13 cellular contexts compared by ENCODE assay signal in genomic region chr2:231663458-231664290, GRCh38. TPM values are rescaled to one million over a fixed set of nuclear protein-coding genes. Genes with fewer than 3 reads are reported as not detected.
DNase-seq lines count a peak whose midpoint lies in the region; ATAC-seq and TF ChIP-seq lines count a peak whose summit lies in the region.
"Had no signal": no experiment of that assay in that cellular context is flagged by ENCODE, and none has a peak within 500 bp of the region (broad histone marks: within the 10 kb centered on the region; RNA-seq: fewer than 3 reads in every experiment).

No MANE protein-coding gene starts in this region.

- 95% methylated on average over 28 of the region's 28 CpGs for WGBS in heart right ventricle, 2 donors

- H3K27ac ChIP-seq in heart right ventricle = peak overlapping the region in 9 of 10 donors; percentile 8 to 100 (median 98)
- peak overlapping the region; percentile 17 for H3K27ac ChIP-seq in muscle layer of colon (ENCODE audit: low read depth, low read length)
- H3K27ac ChIP-seq in uterus = peak overlapping the region; percentile 96 to 99
- H3K27ac ChIP-seq: GM23248, SJCRH30 had no signal

- H3K36me3 ChIP-seq in heart right ventricle = no peaks in the 10 kb centered on the region
- no peaks in the 10 kb centered on the region for H3K36me3 ChIP-seq in muscle layer of colon (ENCODE audit: insufficient read depth, low read length)
- H3K36me3 ChIP-seq in uterus = no peaks in the 10 kb centered on the region
- H3K36me3 ChIP-seq: SJCRH30 had no signal

- TF ChIP-seq POLR2A in uterus (IDR thresholded peaks at IDR 0.05) = no peak

- H3K4me3 ChIP-seq in heart right ventricle = no peak overlapping the region
- H3K4me3 ChIP-seq in muscle layer of colon (ENCODE audit: low read depth in 1 of 2, low read length in 2 of 2) = peak overlapping the region in 1 of 2 donors; percentile 52
- H3K4me3 ChIP-seq in uterus = no peak overlapping the region
- H3K4me3 ChIP-seq: SJCRH30 had no signal

- H3K27me3 Mint-ChIP-seq in activated T-helper 17 cell treated with anti-CD3 and anti-CD28 coated beads, Interleukin-2, amount 50 U/mL, for 72 hours = no peaks in the 10 kb centered on the region

- peak overlapping the region; percentile 85 for H3K27ac Mint-ChIP-seq in activated T-helper 17 cell treated with anti-CD3 and anti-CD28 coated beads, Interleukin-2, amount 50 U/mL, for 72 hours

- ATAC-seq in heart right ventricle (no peak), left cardiac atrium (no peak), HG03175 (IDR thresholded peaks at IDR 0.05; ENCODE audit: unreplicated experiment) (no peak), HG02840 (IDR thresholded peaks at IDR 0.05; ENCODE audit: low FRiP score, unreplicated experiment) (no peak), GM18502 (IDR thresholded peaks at IDR 0.05; ENCODE audit: poor library complexity, unreplicated experiment) (no peak)
- no peak for ATAC-seq in activated T-helper 17 cell treated with anti-CD3 and anti-CD28 coated beads, Interleukin-2, amount 50 U/mL, for 72 hours (replicated peaks)
- ATAC-seq: right cardiac atrium had no signal

- peak overlapping the region; percentile 67 for H3K4me3 Mint-ChIP-seq in activated T-helper 17 cell treated with anti-CD3 and anti-CD28 coated beads, Interleukin-2, amount 50 U/mL, for 72 hours

- no peaks in the 10 kb centered on the region for H3K9me3 Mint-ChIP-seq in activated T-helper 17 cell treated with anti-CD3 and anti-CD28 coated beads, Interleukin-2, amount 50 U/mL, for 72 hours

- no peaks in the 10 kb centered on the region for H3K9me3 ChIP-seq in heart right ventricle
- H3K9me3 ChIP-seq in muscle layer of colon (ENCODE audit: low read length) = no peaks in the 10 kb centered on the region
- no peaks in the 10 kb centered on the region for H3K9me3 ChIP-seq in uterus
- H3K9me3 ChIP-seq: SJCRH30 had no signal

- peaks cover 16 to 48% (median 30%) of the 10 kb centered on the region in 9 donors for H3K4me1 ChIP-seq in heart right ventricle
- peaks cover 35% of the 10 kb centered on the region for H3K4me1 ChIP-seq in muscle layer of colon (ENCODE audit: insufficient read depth, low read length)
- H3K4me1 ChIP-seq in uterus = no peaks in the 10 kb centered on the region

- H3K4me1 Mint-ChIP-seq in activated T-helper 17 cell treated with anti-CD3 and anti-CD28 coated beads, Interleukin-2, amount 50 U/mL, for 72 hours = no peaks in the 10 kb centered on the region

- H3K27me3 ChIP-seq in heart right ventricle = no peaks in the 10 kb centered on the region
- H3K27me3 ChIP-seq in muscle layer of colon (ENCODE audit: control insufficient read depth in 1 of 2, insufficient read depth in 2 of 2, low read length in 2 of 2) = no peaks in the 10 kb centered on the region
- H3K27me3 ChIP-seq in uterus = no peaks in the 10 kb centered on the region
- H3K27me3 ChIP-seq: SJCRH30 had no signal

- TF ChIP-seq CTCF in heart right ventricle (IDR thresholded peaks at IDR 0.05) (no peak), uterus (IDR thresholded peaks at IDR 0.05) (no peak)

- intact Hi-C loops in heart right ventricle (cut with DNase I) = no loop called here
- intact Hi-C loops in left cardiac atrium (cut with DNase I) = no loop called here
- intact Hi-C loops in uterus (cut with DNase I; ENCODE audit: low total_unique reads) = no loop called here

- H3K9ac ChIP-seq in muscle layer of colon (ENCODE audit: low read length) = no peak overlapping the region
- H3K9ac ChIP-seq: GM23248 had no signal

- no peaks in the 10 kb centered on the region for H3K36me3 Mint-ChIP-seq in activated T-helper 17 cell treated with anti-CD3 and anti-CD28 coated beads, Interleukin-2, amount 50 U/mL, for 72 hours (ENCODE audit: low read depth)

- no peak for DNase-seq in heart right ventricle
- DNase-seq in left cardiac atrium = no peak
- DNase-seq in uterus = peak in 1 of 2 donors; percentile 19
- DNase-seq: GM23248; NCI-H2107; SJCRH30; stimulated activated CD8-positive, alpha-beta memory T cell treated with anti-CD3 and anti-CD28 coated beads, Interleukin-4, amount 100 ng/mL, for 48 hours had no signal

RNA-seq across cellular contexts. Expression of gene PTMA, which starts 44.7 kb away (rescaled TPM):
- total RNA-seq in heart right ventricle = 100 to 1,000 TPM; 133 to 348 (median 164) TPM
- polyA plus RNA-seq in heart right ventricle = 100 to 1,000 TPM; 567 to 626 TPM
- 100 to 1,000 TPM; 343 to 402 TPM for total RNA-seq in left cardiac atrium
- total RNA-seq in activated T-helper 17 cell treated with anti-CD3 and anti-CD28 coated beads, Interleukin-2, amount 50 U/mL, for 72 hours = 1,000 to 10,000 TPM; 1,439 to 1,845 TPM
- 100 to 1,000 TPM; 693 to 966 (median 818) TPM for total RNA-seq in uterus

Comparison
In these comparisons a context has a peak if more than half of its experiments do, and no peak if none do; other contexts are left out.
1. H3K27ac ChIP-seq: peak in every context shown above with its lines; median percentile 98 in heart right ventricle; 98 in uterus; 17 in muscle layer of colon.